ENCODE assay signal across 28 cellular contexts in genomic region chr15:68667800-68668625, GRCh38.
A peak's percentile ranks its signal among the peaks of the same experiment; 100 is the strongest.
DNase-seq lines count a peak whose midpoint lies in the region; ATAC-seq, FAIRE-seq and TF ChIP-seq lines count a peak whose summit lies in the region.
"Had no signal": no experiment of that assay in that cellular context is flagged by ENCODE, and none has a peak within 500 bp of the region (broad histone marks: within the 10 kb centered on the region; RNA-seq: fewer than 3 reads in every experiment).

No MANE protein-coding gene starts in this region.

- no peaks in the 10 kb centered on the region for H3K4me1 Mint-ChIP-seq in activated naive CD4-positive, alpha-beta T cell treated with anti-CD3 and anti-CD28 coated beads for 36 hours (ENCODE audit: low read depth)
- H3K4me1 Mint-ChIP-seq: activated CD4-positive, alpha-beta T cell treated with anti-CD3 and anti-CD28 coated beads for 36 hours; stimulated activated naive CD8-positive, alpha-beta T cell treated with anti-CD3 and anti-CD28 coated beads, Interleukin-15, amount 100 ng/mL, for 72 hours had no signal

- in situ Hi-C loops in K562 (cut with MboI), result no loop called here

- H3K27ac ChIP-seq in K562 (ENCODE audit: extremely low read depth, low read depth, low read length) (no peak overlapping the region), upper lobe of right lung (no peak overlapping the region)
- H3K27ac ChIP-seq: heart right ventricle, prostate gland had no signal

- H3K36me3 ChIP-seq in K562 (ENCODE audit: control insufficient read depth, insufficient read depth, low read length), result no peaks in the 10 kb centered on the region
- no peaks in the 10 kb centered on the region for H3K36me3 ChIP-seq in upper lobe of right lung
- H3K36me3 ChIP-seq: heart right ventricle, prostate gland had no signal

- no peak overlapping the region for H3K4me3 Mint-ChIP-seq in activated naive CD4-positive, alpha-beta T cell treated with anti-CD3 and anti-CD28 coated beads for 36 hours
- H3K4me3 Mint-ChIP-seq: activated CD4-positive, alpha-beta T cell treated with anti-CD3 and anti-CD28 coated beads for 36 hours; IgD-negative memory B cell; stimulated activated naive CD8-positive, alpha-beta T cell treated with anti-CD3 and anti-CD28 coated beads, Interleukin-15, amount 100 ng/mL, for 72 hours; type B pancreatic cell had no signal

- TF ChIP-seq POLR2A in K562 (conservative IDR thresholded peaks at IDR 0.05), result no peak

- H2AFZ ChIP-seq in K562 (ENCODE audit: low read depth, low read length), result no peak overlapping the region

- H3K27me3 ChIP-seq in K562 (ENCODE audit: control insufficient read depth in 2 of 2, insufficient read depth in 2 of 2, low read length in 2 of 2) (peaks cover 0 to 17% of the 10 kb centered on the region in 2 experiments; a peak in 3 of 5 replicates), upper lobe of right lung (no peaks in the 10 kb centered on the region)
- H3K27me3 ChIP-seq: heart right ventricle had no signal

- no peak for TF ChIP-seq RAD21 in K562 (CRISPR knock-in tag; conservative IDR thresholded peaks at IDR 0.05 in 1 of 2, IDR thresholded peaks at IDR 0.05 in 1 of 2)

- H3K4me3 ChIP-seq in K562 (no peak overlapping the region), upper lobe of right lung (no peak overlapping the region)
- H3K4me3 ChIP-seq: heart right ventricle, prostate gland had no signal

- no peaks in the 10 kb centered on the region; the same call in 1 of the 2 replicates for H4K20me1 ChIP-seq in K562 (replicated peaks; ENCODE audit: control insufficient read depth, insufficient read depth, low read length)

- H3K4me1 ChIP-seq in K562 (replicated peaks in 1 of 2; ENCODE audit: control insufficient read depth in 2 of 2, insufficient read depth in 2 of 2, low read length in 2 of 2), result no peaks in the 10 kb centered on the region
- H3K4me1 ChIP-seq in upper lobe of right lung, result no peaks in the 10 kb centered on the region
- H3K4me1 ChIP-seq: prostate gland had no signal

- POLR2A ChIA-PET in K562 (lab: Yijun Ruan, JAX), result no interaction called here

- intact Hi-C loops in K562 (cut with micrococcal nuclease), result no loop called here
- intact Hi-C loops in upper lobe of right lung (cut with DNase I), result no loop called here
- intact Hi-C loops in activated naive CD4-positive, alpha-beta T cell treated with anti-CD3 and anti-CD28 coated beads for 36 hours (cut with micrococcal nuclease), result no loop called here

- H3K36me3 Mint-ChIP-seq in activated naive CD4-positive, alpha-beta T cell treated with anti-CD3 and anti-CD28 coated beads for 36 hours (ENCODE audit: low read depth), result no peaks in the 10 kb centered on the region
- H3K36me3 Mint-ChIP-seq: IgD-negative memory B cell, type B pancreatic cell had no signal

- CTCF ChIA-PET in K562 (lab: Yijun Ruan, JAX; ENCODE audit: low intra/inter-chr PET ratio), result interaction anchor here (0.8 kb wide), 1 partner anchor 114 kb away, joined by 3 read pairs; no protein-coding TSS in a partner anchor
- CTCF ChIA-PET in activated naive CD4-positive, alpha-beta T cell treated with anti-CD3 and anti-CD28 coated beads for 36 hours (lab: Charles Lee), result no interaction called here

- ATAC-seq in K562 (peak; percentile 26; the same call in 1 of the 3 replicates), upper lobe of right lung (no peak), HG03045 (IDR thresholded peaks at IDR 0.05; ENCODE audit: unreplicated experiment) (no peak)
- no peak for ATAC-seq in stimulated activated naive CD8-positive, alpha-beta T cell treated with anti-CD3 and anti-CD28 coated beads, Interleukin-15, Interleukin-2, amounts not matched to agents 100 U/mL and 50 U/mL, for 24 hours
- ATAC-seq: activated CD4-positive, alpha-beta T cell treated with anti-CD3 and anti-CD28 coated beads for 36 hours; heart right ventricle; PC-3; Right ventricle myocardium inferior; stimulated activated naive CD8-positive, alpha-beta T cell treated with anti-CD3 and anti-CD28 coated beads, Interleukin-15, amount 100 ng/mL, for 72 hours had no signal

- no peak for FAIRE-seq in K562 (lab: Jason Lieb, UNC)
- FAIRE-seq: colon had no signal

- H3K27ac Mint-ChIP-seq in activated naive CD4-positive, alpha-beta T cell treated with anti-CD3 and anti-CD28 coated beads for 36 hours, result no peak overlapping the region
- H3K27ac Mint-ChIP-seq: activated CD4-positive, alpha-beta T cell treated with anti-CD3 and anti-CD28 coated beads for 36 hours; IgD-negative memory B cell; type B pancreatic cell had no signal

- H3K4me2 ChIP-seq in K562 (ENCODE audit: insufficient read depth, low read length), result no peak overlapping the region

- H3K9ac ChIP-seq in K562 (ENCODE audit: insufficient read depth in 1 of 2, low read depth in 2 of 2, low read length in 2 of 2), result no peak overlapping the region

- peaks cover 3% of the 10 kb centered on the region for H3K9me1 ChIP-seq in K562 (ENCODE audit: control insufficient read depth, insufficient read depth, low read length)

- no TSS peak for BruUV-seq in K562 (replicated peaks; lab: Mats Ljungman, UMichigan)

- peak; percentile 50 for DNase-seq in activated effector memory CD4-positive, alpha-beta T cell treated with anti-CD3 and anti-CD28 coated beads, Interleukin-2, amount 50 U/mL, for 16 hours
- no peak for DNase-seq in activated effector memory CD4-positive, alpha-beta T cell treated with Interleukin-2 at 50 U/mL for 16 hours
- DNase-seq in K562 (ENCODE audit: extremely low read depth in 1 of 4, low spot score in 3 of 4), result no peak
- DNase-seq in mesenteric fat pad (ENCODE audit: low spot score), result peak; percentile 68
- DNase-seq in upper lobe of right lung, result peak; percentile 45
- no peak for DNase-seq in stimulated activated naive CD8-positive, alpha-beta T cell treated with anti-CD3 and anti-CD28 coated beads, Interleukin-15, Interleukin-2, amounts not matched to agents 100 U/mL and 50 U/mL, for 24 hours
- DNase-seq in activated naive CD4-positive, alpha-beta T cell treated with anti-CD3 and anti-CD28 coated beads for 36 hours, result no peak
- DNase-seq: ACHN; activated CD4-positive, alpha-beta T cell treated with anti-CD3 and anti-CD28 coated beads for 36 hours; activated T-cell treated with anti-CD3 and anti-CD28 coated beads, Interleukin-2, amount 50 U/mL, for 1 hour; COR-L47; DMS79; effector CD8-positive, alpha-beta T cell; erythroblast; GF-D8; heart right ventricle; NCI-H1092; NCI-H2081 treated with DMSO at 0.1 percent for 48 hours; NCI-H446; NK-92 treated with Interleukin-12 subunit alpha and Interleukin-12 subunit beta, amount 100 ng/mL, for 24 hours; PC-3; stimulated activated naive CD8-positive, alpha-beta T cell treated with anti-CD3 and anti-CD28 coated beads, Interleukin-15, amount 100 ng/mL, for 72 hours had no signal

- no peaks in the 10 kb centered on the region for H3K79me2 ChIP-seq in K562 (ENCODE audit: control insufficient read depth, insufficient read depth, low read length)

- no peaks in the 10 kb centered on the region for H3K9me3 ChIP-seq in K562 (replicated peaks; ENCODE audit: control insufficient read depth, insufficient read depth, low read depth, low read length)
- H3K9me3 ChIP-seq in upper lobe of right lung, result no peaks in the 10 kb centered on the region
- H3K9me3 ChIP-seq: prostate gland had no signal

- 23% methylated on average over 18 of the region's 18 CpGs for WGBS in K562 (ENCODE audit: insufficient coverage, low coverage, missing lambda C conversion rate)

- peaks cover 8% of the 10 kb centered on the region for H3K27me3 Mint-ChIP-seq in activated naive CD4-positive, alpha-beta T cell treated with anti-CD3 and anti-CD28 coated beads for 36 hours (ENCODE audit: low read depth)

- no peak for TF ChIP-seq EP300 in K562 (IDR thresholded peaks at IDR 0.05; ENCODE audit: low read length)

- no peaks in the 10 kb centered on the region for H3K9me3 Mint-ChIP-seq in activated naive CD4-positive, alpha-beta T cell treated with anti-CD3 and anti-CD28 coated beads for 36 hours
- H3K9me3 Mint-ChIP-seq: stimulated activated naive CD8-positive, alpha-beta T cell treated with anti-CD3 and anti-CD28 coated beads, Interleukin-15, amount 100 ng/mL, for 72 hours; type B pancreatic cell had no signal

- TF ChIP-seq CTCF in K562 (IDR thresholded peaks at IDR 0.05 in 2 of 3, conservative IDR thresholded peaks at IDR 0.05 in 1 of 3; ENCODE audit: insufficient read depth in 2 of 3, low read depth in 1 of 3, low read length in 3 of 3) (no peak), upper lobe of right lung (IDR thresholded peaks at IDR 0.05) (no peak)

TF ChIP-seq in K562, 482 proteins besides CTCF, POLR2A, EP300 and RAD21:
- TF ChIP-seq TRIM28 (IDR thresholded peaks at IDR 0.05), result no peak
- no peak for TF ChIP-seq STAT5B (CRISPR knock-in tag; IDR thresholded peaks at IDR 0.05)
- TF ChIP-seq ZNF143 (CRISPR knock-in tag; IDR thresholded peaks at IDR 0.05), result no peak
- no peak for TF ChIP-seq KDM2B (CRISPR knock-in tag; IDR thresholded peaks at IDR 0.05)
- TF ChIP-seq POU5F1 (IDR thresholded peaks at IDR 0.05; ENCODE audit: borderline replicate concordance, low read depth, low read length, partially characterized antibody), result no peak
- TF ChIP-seq CAMTA2 (CRISPR knock-in tag; conservative IDR thresholded peaks at IDR 0.05), result no peak
- no peak for TF ChIP-seq NR1H2 (CRISPR knock-in tag; IDR thresholded peaks at IDR 0.05)
- TF ChIP-seq ATF6 (CRISPR knock-in tag; IDR thresholded peaks at IDR 0.05), result no peak

Comparison
In these comparisons a context has a peak if more than half of its experiments do, and no peak if none do; other contexts are left out.
1. DNase-seq: peak in activated effector memory CD4-positive, alpha-beta T cell treated with anti-CD3 and anti-CD28 coated beads, Interleukin-2, amount 50 U/mL, for 16 hours (single experiment), mesenteric fat pad (single experiment) and upper lobe of right lung (single experiment); none in activated effector memory CD4-positive, alpha-beta T cell treated with Interleukin-2 at 50 U/mL for 16 hours (single experiment), K562 (0 of 4), stimulated activated naive CD8-positive, alpha-beta T cell treated with anti-CD3 and anti-CD28 coated beads, Interleukin-15, Interleukin-2, amounts not matched to agents 100 U/mL and 50 U/mL, for 24 hours (single experiment) and activated naive CD4-positive, alpha-beta T cell treated with anti-CD3 and anti-CD28 coated beads for 36 hours (single experiment).